ENCODE assay signal across 9 cellular contexts in genomic region chr10:104321716-104322415, GRCh38. TPM values are rescaled to one million over a fixed set of nuclear protein-coding genes. Genes with fewer than 3 reads are reported as not detected.
DNase-seq lines count a peak whose midpoint lies in the region; ATAC-seq, FAIRE-seq and TF ChIP-seq lines count a peak whose summit lies in the region.
"Had no signal": no experiment of that assay in that cellular context is flagged by ENCODE, and none has a peak within 500 bp of the region (broad histone marks: within the 10 kb centered on the region; RNA-seq: fewer than 3 reads in every experiment).

No MANE protein-coding gene starts in this region.

- peak overlapping the region; percentile 51 for H3K4me3 Mint-ChIP-seq in activated naive CD8-positive, alpha-beta T cell

- H3K4me1 ChIP-seq in heart left ventricle (peaks cover 55 to 100% (median 100%) of the 10 kb centered on the region in 12 donors), left lung (peaks cover 68 to 100% of the 10 kb centered on the region in 2 donors)

- peak overlapping the region; percentile 86 for H3K27ac Mint-ChIP-seq in activated naive CD8-positive, alpha-beta T cell

- 48 to 60% (median 51%) methylated on average over 8 of the region's 8 CpGs for WGBS in heart left ventricle, 4 donors

- H3K4me3 ChIP-seq in heart left ventricle = no peak overlapping the region
- H3K4me3 ChIP-seq in left lung = peak overlapping the region in 1 of 2 donors; percentile 1

- H3K4me1 Mint-ChIP-seq in activated naive CD8-positive, alpha-beta T cell (ENCODE audit: low read depth) = peaks cover 85% of the 10 kb centered on the region

- H3K36me3 ChIP-seq in heart left ventricle (peaks cover 0 to 21% (median 0%) of the 10 kb centered on the region in 9 donors), left lung (no peaks in the 10 kb centered on the region)

- H3K27me3 ChIP-seq in heart left ventricle = no peaks in the 10 kb centered on the region
- no peaks in the 10 kb centered on the region for H3K27me3 ChIP-seq in left lung

- TF ChIP-seq CTCF in heart left ventricle (IDR thresholded peaks at IDR 0.05) (no peak), left lung (IDR thresholded peaks at IDR 0.05) (no peak)

- H3K27ac ChIP-seq in heart left ventricle = peak overlapping the region; percentile 10 to 100 (median 99)
- peak overlapping the region; percentile 41 to 100 for H3K27ac ChIP-seq in left lung

- no peak for TF ChIP-seq POLR2A in heart left ventricle (IDR thresholded peaks at IDR 0.05)

- peaks cover 2% of the 10 kb centered on the region for H3K36me3 Mint-ChIP-seq in activated naive CD8-positive, alpha-beta T cell

- no peak for ATAC-seq in heart left ventricle
- no peak for ATAC-seq in Right ventricle myocardium inferior
- no peak for ATAC-seq in left lung
- ATAC-seq in left lobe of liver = no peak
- ATAC-seq in GM21619 (IDR thresholded peaks at IDR 0.05; ENCODE audit: unreplicated experiment) = no peak

- peak; percentile 40 for FAIRE-seq in urothelium cell line (lab: Jason Lieb, UNC)

- H3K27me3 Mint-ChIP-seq in activated naive CD8-positive, alpha-beta T cell = no peaks in the 10 kb centered on the region

- no peak for DNase-seq in heart left ventricle
- no peak for DNase-seq in Right ventricle myocardium inferior (ENCODE audit: missing footprints)
- peak in 1 of 2 donors; percentile 34 for DNase-seq in left lung
- no peak for DNase-seq in urothelium cell line (ENCODE audit: low spot score)
- DNase-seq in left lobe of liver (ENCODE audit: low spot score) = no peak
- DNase-seq in NCI-H1436 (lab: John Stamatoyannopoulos, UW) = no peak
- DNase-seq: stimulated activated CD4-positive, alpha-beta T cell treated with anti-CD3 and anti-CD28 coated beads, Interleukin-4, amount 100 ng/mL, for 1 hour had no signal

- H3K9me3 ChIP-seq in heart left ventricle (no peaks in the 10 kb centered on the region), left lung (no peaks in the 10 kb centered on the region)

- intact Hi-C loops in heart left ventricle (cut with DNase I) = no loop called here
- intact Hi-C loops in Right ventricle myocardium inferior (cut with DNase I) = no loop called here
- intact Hi-C loops in left lung (cut with DNase I) = no loop called here

- no peaks in the 10 kb centered on the region for H3K9me3 Mint-ChIP-seq in activated naive CD8-positive, alpha-beta T cell (ENCODE audit: low read depth)

RNA-seq across cellular contexts. Expression of gene ITPRIP, which starts 16.4 kb away (rescaled TPM):
- 10 to 100 TPM; 18.4 to 90.2 (median 27.7) TPM for total RNA-seq in heart left ventricle
- 10 to 100 TPM; 19.3 to 70.0 TPM for polyA plus RNA-seq in heart left ventricle
- total RNA-seq in Right ventricle myocardium inferior = 28.2 TPM
- total RNA-seq in left lung = 10 to 100 TPM; 27.7 to 29.2 TPM
- 4.5 TPM for total RNA-seq in left lobe of liver

RNA-seq across cellular contexts. Expression of gene CFAP58, which starts 31.8 kb away (rescaled TPM):
- 1 to 10 TPM; 1.2 to 4.9 (median 3.2) TPM for total RNA-seq in heart left ventricle
- 1 to 10 TPM in 1 of 2 donors, under 1 TPM in 1; 0.62 to 2.2 TPM for polyA plus RNA-seq in heart left ventricle
- 1.1 TPM for total RNA-seq in Right ventricle myocardium inferior
- total RNA-seq in left lung = under 1 TPM; 0.29 to 0.79 TPM
- 0.15 TPM for total RNA-seq in left lobe of liver

RNA-seq across cellular contexts. Expression of gene GSTO2, which starts 52.9 kb away (rescaled TPM):
- total RNA-seq in heart left ventricle = 1 to 10 TPM in 2 of 9 donors, under 1 TPM in 7; 0.59 to 1.9 (median 0.94) TPM
- polyA plus RNA-seq in heart left ventricle = under 1 TPM; 0.46 to 0.61 TPM
- total RNA-seq in Right ventricle myocardium inferior = 0.70 TPM
- total RNA-seq in left lung = 10 to 100 TPM in 1 of 2 donors, 1 to 10 TPM in 1; 9.5 to 13.4 TPM
- 2.9 TPM for total RNA-seq in left lobe of liver
